In genomic region chr4:179719766-179720470, GRCh38 we compare ENCODE assay signal across 25 cellular contexts.
"Had no signal": no experiment of that assay in that cellular context is flagged by ENCODE, and none has a peak within 500 bp of the region (broad histone marks: within the 10 kb centered on the region; RNA-seq: fewer than 3 reads in every experiment).

No MANE protein-coding gene starts in this region.

- H3K27me3 ChIP-seq: brain microvascular endothelial cell had no signal

- H3K36me3 ChIP-seq: brain microvascular endothelial cell had no signal

- H3K27ac ChIP-seq: brain microvascular endothelial cell had no signal

- ATAC-seq: activated naive CD4-positive, alpha-beta T cell treated with anti-CD3 and anti-CD28 coated beads, Interleukin-2, amount 50 U/mL, for 72 hours; activated T-cell treated with anti-CD3 and anti-CD28 coated beads, Interleukin-2, amount 50 U/mL, for 4 hours; WTC11 had no signal

- DNase-seq: activated CD4-positive, alpha-beta memory T cell treated with anti-CD3 and anti-CD28 coated beads for 36 hours; activated CD4-positive, alpha-beta T cell treated with anti-CD3 and anti-CD28 coated beads for 4 hours; activated CD4-positive, alpha-beta T cell treated with anti-CD3 and anti-CD28 coated beads, Interleukin-2, amount 50 U/mL, for 1 hour; activated CD4-positive, CD25-positive, alpha-beta regulatory T cell treated with anti-CD3 and anti-CD28 coated beads, Interleukin-2, amount 50 U/mL, for 72 hours; activated CD8-positive, alpha-beta memory T cell treated with anti-CD3 and anti-CD28 coated beads, Interleukin-2, amount 50 U/mL, for 4 hours; activated gamma-delta T cell treated with Interleukin-2 at 50 U/mL for 16 hours; activated naive CD4-positive, alpha-beta T cell treated with anti-CD3 and anti-CD28 coated beads for 36 hours; activated T-cell treated with anti-CD3 and anti-CD28 coated beads for 4 hours; activated T-cell treated with anti-CD3 and anti-CD28 coated beads, Interleukin-2, amount 50 U/mL, for 4 hours; anterior cingulate cortex; brain microvascular endothelial cell; central memory CD4-positive, alpha-beta T cell; KBM-7; NCI-H1105 treated with DMSO at 0.1 percent for 48 hours; NCI-H1436 treated with DMSO at 0.1 percent for 48 hours; NCI-H1694 treated with DMSO at 0.1 percent for 48 hours; NCI-H2029; NCI-H2107; NCI-H2171; NCI-H510A; OCI-M1; Right ventricle myocardium superior; T1000 had no signal
